In genomic region chr6:123456836-123457235, GRCh38 we compare ENCODE assay signal across 22 cellular contexts.
DNase-seq lines count a peak whose midpoint lies in the region; ATAC-seq, FAIRE-seq and TF ChIP-seq lines count a peak whose summit lies in the region.
"Had no signal": no experiment of that assay in that cellular context is flagged by ENCODE, and none has a peak within 500 bp of the region (broad histone marks: within the 10 kb centered on the region; RNA-seq: fewer than 3 reads in every experiment).

No MANE protein-coding gene starts in this region.

- CTCF ChIA-PET in HepG2 (lab: Yijun Ruan, JAX; ENCODE audit: low intra/inter-chr PET ratio, low total read pairs) (no interaction called here), K562 (lab: Yijun Ruan, JAX; ENCODE audit: low intra/inter-chr PET ratio) (no interaction called here)

- H4K8ac ChIP-seq in neuronal stem cell (ENCODE audit: low read depth, low read length) = no peak overlapping the region

- H3K23ac ChIP-seq in neuronal stem cell (ENCODE audit: low read depth, low read length, poor library complexity) = no peak overlapping the region

- no peak overlapping the region for H2BK120ac ChIP-seq in neuronal stem cell (ENCODE audit: low read depth, low read length)

- BruUV-seq in HepG2 (replicated peaks; lab: Mats Ljungman, UMichigan) = no TSS peak
- no TSS peak for BruUV-seq in K562 (replicated peaks; lab: Mats Ljungman, UMichigan)

- TF ChIP-seq POLR2A in HepG2 (IDR thresholded peaks at IDR 0.05; ENCODE audit: insufficient read depth in 1 of 2, low read depth in 2 of 2, low read length in 2 of 2) (no peak), right lobe of liver (IDR thresholded peaks at IDR 0.05) (no peak), K562 (conservative IDR thresholded peaks at IDR 0.05) (no peak)

- no peak overlapping the region for H4K91ac ChIP-seq in neuronal stem cell (ENCODE audit: low read depth, low read length, poor library complexity)

- no peak overlapping the region for H3K18ac ChIP-seq in neuronal stem cell (ENCODE audit: low read length)

- H2BK15ac ChIP-seq in neuronal stem cell (ENCODE audit: low read length) = no peak overlapping the region

- H4K20me1 ChIP-seq in HepG2 (ENCODE audit: insufficient read depth, low read length) = no peaks in the 10 kb centered on the region
- H4K20me1 ChIP-seq in K562 (replicated peaks; ENCODE audit: control insufficient read depth, insufficient read depth, low read length) = no peaks in the 10 kb centered on the region
- H4K20me1 ChIP-seq in smooth muscle cell (ENCODE audit: low read depth) = no peaks in the 10 kb centered on the region

- H3K9me3 ChIP-seq in HepG2 (ENCODE audit: low read length) (no peaks in the 10 kb centered on the region), right lobe of liver (no peaks in the 10 kb centered on the region), K562 (replicated peaks; ENCODE audit: control insufficient read depth, insufficient read depth, low read depth, low read length) (no peaks in the 10 kb centered on the region), neuronal stem cell (replicated peaks in 1 of 2; ENCODE audit: control insufficient read depth in 2 of 2, insufficient read depth in 1 of 2, low read depth in 1 of 2, low read length in 2 of 2) (peaks cover 0 to 7% of the 10 kb centered on the region in 2 donors), smooth muscle cell (replicated peaks; ENCODE audit: low read depth) (peaks cover 4% of the 10 kb centered on the region), upper lobe of right lung (no peaks in the 10 kb centered on the region)

- no peak overlapping the region for H3K4ac ChIP-seq in neuronal stem cell (ENCODE audit: low read length)

- no peak for FAIRE-seq in HepG2 (lab: Jason Lieb, UNC)
- FAIRE-seq in K562 (lab: Jason Lieb, UNC) = no peak
- FAIRE-seq: A204.1, GM12892, GM19239 had no signal

- no peak overlapping the region for H3K14ac ChIP-seq in neuronal stem cell (ENCODE audit: low read length)

- in situ Hi-C loops in HepG2 (cut with HindIII; ENCODE audit: extremely low pct_ligation_motif_present, low pct_unique_long_range_greater_than_20kb) = no loop called here
- in situ Hi-C loops in K562 (cut with MboI) = no loop called here

- H3K4me3 ChIP-seq in HepG2 (replicated peaks in 1 of 3; ENCODE audit: insufficient read depth in 1 of 3, low read depth in 2 of 3, low read length in 3 of 3) (no peak overlapping the region), right lobe of liver (no peak overlapping the region), K562 (no peak overlapping the region), neuronal stem cell (ENCODE audit: low read length in 2 of 2) (no peak overlapping the region), smooth muscle cell (no peak overlapping the region), upper lobe of right lung (no peak overlapping the region)
- H3K4me3 ChIP-seq: GM23338 had no signal

- no peaks in the 10 kb centered on the region for H3K36me3 ChIP-seq in HepG2 (replicated peaks in 1 of 2; ENCODE audit: control insufficient read depth in 1 of 2, insufficient read depth in 2 of 2, low read length in 2 of 2)
- no peaks in the 10 kb centered on the region for H3K36me3 ChIP-seq in right lobe of liver
- H3K36me3 ChIP-seq in K562 (ENCODE audit: control insufficient read depth, insufficient read depth, low read length) = no peaks in the 10 kb centered on the region
- H3K36me3 ChIP-seq in neuronal stem cell (replicated peaks in 1 of 2; ENCODE audit: control insufficient read depth in 2 of 2, insufficient read depth in 2 of 2, low read length in 2 of 2) = no peaks in the 10 kb centered on the region
- no peaks in the 10 kb centered on the region for H3K36me3 ChIP-seq in smooth muscle cell (ENCODE audit: low read depth)
- H3K36me3 ChIP-seq in upper lobe of right lung = no peaks in the 10 kb centered on the region

- H3K4me2 ChIP-seq in HepG2 (ENCODE audit: low read depth, low read length) = no peak overlapping the region
- no peak overlapping the region for H3K4me2 ChIP-seq in K562 (ENCODE audit: insufficient read depth, low read length)
- no peak overlapping the region for H3K4me2 ChIP-seq in neuronal stem cell (ENCODE audit: insufficient read depth, low read length, poor library complexity, severe bottlenecking)
- peak overlapping the region; percentile 59 for H3K4me2 ChIP-seq in smooth muscle cell
- H3K4me2 ChIP-seq: GM23338 had no signal

- H3K4me1 ChIP-seq in HepG2 (ENCODE audit: insufficient read depth, low read length) (no peaks in the 10 kb centered on the region), right lobe of liver (no peaks in the 10 kb centered on the region), K562 (replicated peaks in 1 of 2; ENCODE audit: control insufficient read depth in 2 of 2, insufficient read depth in 2 of 2, low read length in 2 of 2) (no peaks in the 10 kb centered on the region), neuronal stem cell (ENCODE audit: control insufficient read depth in 2 of 2, insufficient read depth in 1 of 2, low read depth in 1 of 2, low read length in 2 of 2) (no peaks in the 10 kb centered on the region), smooth muscle cell (ENCODE audit: low read depth) (no peaks in the 10 kb centered on the region), upper lobe of right lung (no peaks in the 10 kb centered on the region)

- H2BK5ac ChIP-seq in neuronal stem cell (ENCODE audit: low read length) = no peak overlapping the region

- no peak for DNase-seq in HepG2 (ENCODE audit: low spot score)
- DNase-seq in right lobe of liver = no peak
- no peak for DNase-seq in K562 (ENCODE audit: extremely low read depth in 1 of 4, low spot score in 3 of 4)
- DNase-seq in neuronal stem cell (ENCODE audit: low spot score) = no peak
- DNase-seq in smooth muscle cell (lab: John Stamatoyannopoulos, UW; ENCODE audit: unreplicated experiment) = no peak
- no peak for DNase-seq in NCI-H526 (lab: John Stamatoyannopoulos, UW)
- DNase-seq in HuH-7.5 (ENCODE audit: low spot score) = no peak
- DNase-seq in upper lobe of right lung = no peak
- DNase-seq: C1 segment of cervical spinal cord; Calu3; CD4-positive, alpha-beta memory T cell; COR-L47; DMS53; DMS79 treated with DMSO at 0.1 percent for 48 hours; GF-D8; H9 had no signal

- intact Hi-C loops in HepG2 (cut with micrococcal nuclease; ENCODE audit: unreplicated experiment) = no loop called here
- intact Hi-C loops in right lobe of liver (cut with DNase I) = no loop called here
- intact Hi-C loops in K562 (cut with micrococcal nuclease) = no loop called here
- intact Hi-C loops in upper lobe of right lung (cut with DNase I) = no loop called here

- POLR2A ChIA-PET in HepG2 (lab: Yijun Ruan, JAX) (no interaction called here), K562 (lab: Yijun Ruan, JAX) (interaction anchor here (0.6 kb wide), 1 partner anchor 8 kb away, joined by 3 read pairs; no protein-coding TSS in a partner anchor)

- no peak overlapping the region for H2AK5ac ChIP-seq in neuronal stem cell (ENCODE audit: low read depth, low read length)

- WGBS in HepG2 (ENCODE audit: low lambda C conversion rate) = 2% methylated on average over 3 of the region's 3 CpGs
- 44% methylated on average over 3 of the region's 3 CpGs for WGBS in right lobe of liver (ENCODE audit: insufficient coverage, low coverage, low lambda C conversion rate, missing lambda C conversion rate)
- whole genome bisulfite sequencing in K562 (ENCODE audit: insufficient coverage, low coverage, missing lambda C conversion rate) = 16% methylated on average over 3 of the region's 3 CpGs
- WGBS in neuronal stem cell (ENCODE audit: extremely low coverage in 2 of 2, insufficient read length in 2 of 2, insufficient replicate concordance in 1 of 2), 2 donors = no CpG with 5 or more reads among the region's 3 CpGs
- 63% methylated on average over 3 of the region's 3 CpGs for WGBS in smooth muscle cell (ENCODE audit: low lambda C conversion rate)

- no peaks in the 10 kb centered on the region for H3F3A ChIP-seq in smooth muscle cell (ENCODE audit: low read depth)

- TF ChIP-seq RAD21 in HepG2 (CRISPR knock-in tag; IDR thresholded peaks at IDR 0.05) (no peak), K562 (CRISPR knock-in tag; conservative IDR thresholded peaks at IDR 0.05 in 1 of 2, IDR thresholded peaks at IDR 0.05 in 1 of 2) (no peak)

- ATAC-seq in HepG2 (no peak), right lobe of liver (no peak), K562 (no peak), upper lobe of right lung (no peak)
- ATAC-seq: GM23338, HCT116 had no signal

- no peak overlapping the region for H2AFZ ChIP-seq in HepG2 (ENCODE audit: low read length)
- H2AFZ ChIP-seq in K562 (ENCODE audit: low read depth, low read length) = no peak overlapping the region
- peak overlapping the region; percentile 66 for H2AFZ ChIP-seq in neuronal stem cell (ENCODE audit: low read length)
- H2AFZ ChIP-seq in smooth muscle cell (ENCODE audit: low read depth) = peak overlapping the region; percentile 85
- H2AFZ ChIP-seq: GM23338 had no signal

- H3K9ac ChIP-seq in HepG2 (ENCODE audit: insufficient read depth, low read depth, low read length) (no peak overlapping the region), K562 (ENCODE audit: insufficient read depth in 1 of 2, low read depth in 2 of 2, low read length in 2 of 2) (no peak overlapping the region), neuronal stem cell (ENCODE audit: low read depth, low read length, poor library complexity) (no peak overlapping the region), smooth muscle cell (ENCODE audit: low read depth) (no peak overlapping the region)

- H3K9me1 ChIP-seq in K562 (ENCODE audit: control insufficient read depth, insufficient read depth, low read length) = no peaks in the 10 kb centered on the region

- H3K27me3 ChIP-seq in HepG2 (ENCODE audit: control insufficient read depth in 1 of 2, insufficient read depth in 2 of 2, low read length in 2 of 2) = no peaks in the 10 kb centered on the region
- no peaks in the 10 kb centered on the region for H3K27me3 ChIP-seq in right lobe of liver
- no peaks in the 10 kb centered on the region for H3K27me3 ChIP-seq in K562 (ENCODE audit: control insufficient read depth in 2 of 2, insufficient read depth in 2 of 2, low read length in 2 of 2)
- H3K27me3 ChIP-seq in neuronal stem cell (ENCODE audit: control insufficient read depth in 3 of 3, insufficient read depth in 3 of 3, low read depth in 1 of 3, low read length in 3 of 3) = no peaks in the 10 kb centered on the region
- H3K27me3 ChIP-seq in smooth muscle cell (ENCODE audit: low read depth) = no peaks in the 10 kb centered on the region
- no peaks in the 10 kb centered on the region for H3K27me3 ChIP-seq in upper lobe of right lung

- no peak for TF ChIP-seq EP300 in HepG2 (IDR thresholded peaks at IDR 0.05; ENCODE audit: low read depth in 2 of 2, low read length in 2 of 2)
- no peak for TF ChIP-seq EP300 in HepG2 (CRISPR knock-in tag; IDR thresholded peaks at IDR 0.05; ENCODE audit: borderline replicate concordance)
- TF ChIP-seq EP300 in K562 (IDR thresholded peaks at IDR 0.05; ENCODE audit: low read length) = no peak

- TF ChIP-seq CTCF in HepG2 (CRISPR knock-in tag; IDR thresholded peaks at IDR 0.05) = no peak
- no peak for TF ChIP-seq CTCF in right lobe of liver (IDR thresholded peaks at IDR 0.05)
- TF ChIP-seq CTCF in K562 (IDR thresholded peaks at IDR 0.05 in 2 of 3, conservative IDR thresholded peaks at IDR 0.05 in 1 of 3; ENCODE audit: insufficient read depth in 2 of 3, low read depth in 1 of 3, low read length in 3 of 3) = no peak
- no peak for TF ChIP-seq CTCF in smooth muscle cell (IDR thresholded peaks at IDR 0.05; ENCODE audit: borderline replicate concordance, insufficient read depth, poor library complexity, severe bottlenecking)
- no peak for TF ChIP-seq CTCF in upper lobe of right lung (IDR thresholded peaks at IDR 0.05)

- H3K79me1 ChIP-seq in neuronal stem cell (ENCODE audit: low read depth, low read length) = no peaks in the 10 kb centered on the region

- H3K79me2 ChIP-seq in HepG2 (ENCODE audit: insufficient read depth, low read length) (no peaks in the 10 kb centered on the region), K562 (ENCODE audit: control insufficient read depth, insufficient read depth, low read length) (no peaks in the 10 kb centered on the region), smooth muscle cell (ENCODE audit: low read depth) (no peaks in the 10 kb centered on the region)

- no peak overlapping the region for H3K27ac ChIP-seq in HepG2 (ENCODE audit: extremely low read length, insufficient read depth, low read length)
- H3K27ac ChIP-seq in right lobe of liver = no peak overlapping the region
- no peak overlapping the region for H3K27ac ChIP-seq in K562 (ENCODE audit: extremely low read depth, low read depth, low read length)
- no peak overlapping the region for H3K27ac ChIP-seq in neuronal stem cell (replicated peaks; ENCODE audit: low read length)
- H3K27ac ChIP-seq in smooth muscle cell (ENCODE audit: low read depth) = peak overlapping the region; percentile 39
- no peak overlapping the region for H3K27ac ChIP-seq in upper lobe of right lung
- H3K27ac ChIP-seq: 22Rv1 had no signal

- H2BK12ac ChIP-seq in neuronal stem cell (ENCODE audit: low read length) = no peak overlapping the region

Comparison
In these comparisons a context has a peak if more than half of its experiments do, and no peak if none do; other contexts are left out.
1. H2AFZ ChIP-seq: peak in neuronal stem cell (single experiment) and smooth muscle cell (single experiment); none in HepG2 (single experiment) and K562 (single experiment).
2. Of the 241 proteins assayed by ChIP-seq in both HepG2 and K562: peak only in HepG2: MAFF and MAFK; only in K562: MAFG; in both: none; in neither: 238.